In the genomic region with DNA sequence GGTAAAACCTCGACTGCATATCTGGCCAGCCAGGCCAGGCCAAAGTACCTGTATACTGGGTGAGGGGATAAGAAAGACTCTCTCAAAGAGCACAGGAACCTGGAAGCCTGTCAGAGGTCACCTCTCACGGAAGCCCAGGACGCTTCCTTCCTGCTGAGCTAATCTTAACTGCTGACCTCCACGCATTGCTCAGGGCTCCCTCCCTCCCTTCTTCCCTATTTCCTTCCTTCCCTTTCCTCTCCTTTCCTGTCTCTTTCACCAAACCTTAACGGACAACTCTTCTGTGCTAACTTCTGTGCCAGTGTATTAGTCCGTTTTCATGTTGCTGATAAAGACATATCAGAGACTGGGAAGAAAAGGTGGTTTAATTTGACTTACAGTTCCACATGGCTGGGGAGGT, we compare ENCODE assay signal across 6 cellular contexts. TPM values are rescaled to one million over a fixed set of nuclear protein-coding genes. Genes with fewer than 3 reads are reported as not detected.
DNase-seq lines count a peak whose midpoint lies in the region; TF ChIP-seq lines count a peak whose summit lies in the region.
"Had no signal": no experiment of that assay in that cellular context is flagged by ENCODE, and none has a peak within 500 bp of the region (broad histone marks: within the 10 kb centered on the region; RNA-seq: fewer than 3 reads in every experiment).

No MANE protein-coding gene starts in this region.

- no peak for TF ChIP-seq CTCF in GM06990 (IDR thresholded peaks at IDR 0.05; ENCODE audit: insufficient read depth, low read length, poor library complexity, severe bottlenecking)

- no peaks in the 10 kb centered on the region for H3K36me3 Mint-ChIP-seq in activated CD4-positive, alpha-beta memory T cell treated with anti-CD3 and anti-CD28 coated beads, Interleukin-2, amount 10 ng/mL, durations not matched to agents 7 days and 5 days (ENCODE audit: low read depth)

- H3K4me3 Mint-ChIP-seq in activated CD4-positive, alpha-beta memory T cell treated with anti-CD3 and anti-CD28 coated beads, Interleukin-2, amount 10 ng/mL, durations not matched to agents 7 days and 5 days = no peak overlapping the region

- H3K27me3 ChIP-seq in GM06990 (replicated peaks; ENCODE audit: control insufficient read depth, insufficient read depth, low read length) = no peaks in the 10 kb centered on the region

- H3K36me3 ChIP-seq in GM06990 (ENCODE audit: control insufficient read depth, insufficient read depth, low read length) = no peaks in the 10 kb centered on the region
- H3K36me3 ChIP-seq: SJSA1 had no signal

- no peaks in the 10 kb centered on the region for H3K27me3 Mint-ChIP-seq in activated CD4-positive, alpha-beta memory T cell treated with anti-CD3 and anti-CD28 coated beads, Interleukin-2, amount 10 ng/mL, durations not matched to agents 7 days and 5 days

- DNase-seq in GM06990 (ENCODE audit: extremely low read depth, insufficient read length) (no peak), RPMI8226 (no peak)
- no peak for DNase-seq in activated CD4-positive, alpha-beta memory T cell treated with anti-CD3 and anti-CD28 coated beads, Interleukin-2, amount 10 ng/mL, durations not matched to agents 7 days and 5 days
- no peak for DNase-seq in stimulated activated CD4-positive, alpha-beta T cell treated with anti-CD3 and anti-CD28 coated beads, Interleukin-2, amount 100 ng/mL, for 24 hours
- DNase-seq: NCI-H2107 had no signal

- POLR2A ChIA-PET in activated CD4-positive, alpha-beta memory T cell treated with anti-CD3 and anti-CD28 coated beads, Interleukin-2, amount 10 ng/mL, durations not matched to agents 7 days and 5 days (lab: Charles Lee) = interaction anchor here (1.3 to 5.8 kb wide), 8 partner anchors 12 to 163 kb away, joined by 4 to 66 read pairs (median 20); a partner anchor contains a TSS

- no peaks in the 10 kb centered on the region for H3K9me3 Mint-ChIP-seq in activated CD4-positive, alpha-beta memory T cell treated with anti-CD3 and anti-CD28 coated beads, Interleukin-2, amount 10 ng/mL, durations not matched to agents 7 days and 5 days

- CTCF ChIA-PET in activated CD4-positive, alpha-beta memory T cell treated with anti-CD3 and anti-CD28 coated beads, Interleukin-2, amount 10 ng/mL, durations not matched to agents 7 days and 5 days (lab: Charles Lee) = no interaction called here

- peak overlapping the region; percentile 43 for H3K4me3 ChIP-seq in GM06990 (replicated peaks; ENCODE audit: low read depth, low read length)
- H3K4me3 ChIP-seq: SJSA1 had no signal

- H3K27ac Mint-ChIP-seq in activated CD4-positive, alpha-beta memory T cell treated with anti-CD3 and anti-CD28 coated beads, Interleukin-2, amount 10 ng/mL, durations not matched to agents 7 days and 5 days = peak overlapping the region; percentile 86

- peaks cover 75% of the 10 kb centered on the region for H3K4me1 Mint-ChIP-seq in activated CD4-positive, alpha-beta memory T cell treated with anti-CD3 and anti-CD28 coated beads, Interleukin-2, amount 10 ng/mL, durations not matched to agents 7 days and 5 days

RNA-seq across cellular contexts. Expression of a gene that starts 14.8 kb away (rescaled TPM):
- under 1 TPM in 1 of 2 experiments, not detected in 1; 0.50 TPM for total RNA-seq in activated CD4-positive, alpha-beta memory T cell treated with anti-CD3 and anti-CD28 coated beads, Interleukin-2, amount 10 ng/mL, durations not matched to agents 7 days and 5 days
- total RNA-seq: SJSA1 had no signal

RNA-seq across cellular contexts. Expression of a gene that starts 21.4 kb away (rescaled TPM):
- total RNA-seq in activated CD4-positive, alpha-beta memory T cell treated with anti-CD3 and anti-CD28 coated beads, Interleukin-2, amount 10 ng/mL, durations not matched to agents 7 days and 5 days = 100 to 1,000 TPM; 207 to 210 TPM

RNA-seq across cellular contexts. Expression of a gene that starts 29.3 kb away (rescaled TPM):
- 10 to 100 TPM; 39.5 to 42.9 TPM for total RNA-seq in activated CD4-positive, alpha-beta memory T cell treated with anti-CD3 and anti-CD28 coated beads, Interleukin-2, amount 10 ng/mL, durations not matched to agents 7 days and 5 days

RNA-seq across cellular contexts. Expression of a gene that starts 35.5 kb away (rescaled TPM):
- 100 to 1,000 TPM in 1 of 2 experiments, 10 to 100 TPM in 1; 91.9 to 103 TPM for total RNA-seq in activated CD4-positive, alpha-beta memory T cell treated with anti-CD3 and anti-CD28 coated beads, Interleukin-2, amount 10 ng/mL, durations not matched to agents 7 days and 5 days

RNA-seq across cellular contexts. Expression of a gene that starts 36.0 kb away (rescaled TPM):
- total RNA-seq in activated CD4-positive, alpha-beta memory T cell treated with anti-CD3 and anti-CD28 coated beads, Interleukin-2, amount 10 ng/mL, durations not matched to agents 7 days and 5 days = 10 to 100 TPM; 35.8 to 40.3 TPM
